1 cellular context compared by ENCODE assay signal in the genomic region with DNA sequence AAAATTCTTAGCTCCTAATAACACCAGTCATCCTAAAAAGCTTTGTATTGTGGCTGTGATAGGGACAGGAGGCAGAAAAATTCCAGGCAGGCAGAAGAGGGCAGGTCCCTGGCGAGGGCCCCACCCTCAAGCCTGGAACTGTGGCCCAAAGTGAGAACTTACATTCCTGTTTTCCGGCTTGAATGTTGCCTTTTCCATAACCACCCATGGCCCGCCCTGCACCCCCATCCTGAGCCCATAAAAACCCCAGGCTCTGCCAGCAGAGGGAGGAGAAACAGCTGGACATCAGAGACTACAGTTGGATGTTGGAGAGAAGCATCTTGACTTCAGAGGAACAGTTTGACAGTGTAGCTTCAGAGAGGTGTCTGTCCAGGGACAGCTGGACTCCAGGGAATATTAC.
TF ChIP-seq lines count a peak whose summit lies in the region.

No MANE protein-coding gene starts in this region.

TF ChIP-seq in HCT116, 20 proteins besides CTCF, POLR2A, EP300 and RAD21:
- no peak for TF ChIP-seq EZH2phosphoT487 (IDR thresholded peaks at IDR 0.05; ENCODE audit: borderline replicate concordance)
- no peak for TF ChIP-seq ZFX (IDR thresholded peaks at IDR 0.05)
- TF ChIP-seq ELF1 (IDR thresholded peaks at IDR 0.05; ENCODE audit: borderline replicate concordance, low read depth) = no peak
- no peak for TF ChIP-seq CEBPB (IDR thresholded peaks at IDR 0.05; ENCODE audit: low read depth)
- TF ChIP-seq POLR2AphosphoS5 (IDR thresholded peaks at IDR 0.05; ENCODE audit: low read depth, low read length) = no peak
- TF ChIP-seq EZH2 (IDR thresholded peaks at IDR 0.05) = no peak
- TF ChIP-seq ATF3 (IDR thresholded peaks at IDR 0.05) = no peak
- no peak for TF ChIP-seq MAX (IDR thresholded peaks at IDR 0.05)
- TF ChIP-seq YY1 (IDR thresholded peaks at IDR 0.05; ENCODE audit: extremely low read depth, insufficient replicate concordance, low read depth, low read length) = no peak
- TF ChIP-seq TCF7L2 (IDR thresholded peaks at IDR 0.05; ENCODE audit: borderline replicate concordance, extremely low read depth, insufficient read depth, insufficient read length) = no peak
TF ChIP-seq in HCT116: peak in this region for 0.
